In the genomic region with DNA sequence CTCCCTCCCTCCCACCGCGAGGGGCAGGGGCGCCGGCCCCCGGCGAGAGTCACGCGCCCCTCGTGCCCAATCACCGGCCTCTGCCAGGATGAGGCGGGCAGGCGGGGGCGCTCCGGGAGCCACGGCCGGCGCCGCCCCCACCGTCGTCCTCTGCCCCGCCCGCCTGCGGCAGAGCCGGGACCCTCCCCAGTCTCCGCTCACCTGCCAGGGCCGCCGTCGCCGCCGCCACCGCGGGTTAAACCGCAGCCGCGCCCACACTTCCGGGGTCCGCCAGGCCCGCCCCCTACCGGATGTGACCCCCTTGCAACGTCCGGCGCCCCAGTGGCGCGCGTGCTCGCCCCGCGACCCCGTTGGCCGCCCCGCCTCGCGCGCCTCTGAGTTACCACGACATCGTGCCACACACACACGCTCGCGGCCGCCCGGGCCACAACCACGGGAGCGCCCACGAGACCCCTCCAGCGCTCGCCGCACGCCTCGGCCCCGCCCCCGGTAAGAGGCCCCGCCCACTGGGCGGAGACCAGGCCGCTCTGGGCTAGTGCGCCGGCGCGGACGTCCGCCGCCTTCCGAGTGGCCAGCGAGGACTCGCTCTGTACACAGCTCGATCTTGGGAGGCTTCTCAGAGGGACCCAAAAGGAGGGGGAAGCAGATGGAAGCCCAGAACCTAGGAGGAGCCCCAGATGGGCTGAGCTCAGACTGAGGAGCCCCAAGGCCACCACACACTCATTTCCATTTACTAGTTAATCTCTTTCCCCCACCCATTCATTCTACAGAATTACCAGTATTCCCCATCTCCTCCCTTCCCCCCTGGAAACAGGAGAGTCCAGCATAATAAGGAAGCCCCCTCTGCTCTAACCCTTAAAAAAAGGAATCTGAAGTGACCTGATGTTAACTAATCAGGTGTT, we compare ENCODE assay signal across 8 cellular contexts. TPM values are rescaled to one million over a fixed set of nuclear protein-coding genes. Genes with fewer than 3 reads are reported as not detected.
DNase-seq lines count a peak whose midpoint lies in the region; ATAC-seq and TF ChIP-seq lines count a peak whose summit lies in the region.

A gene (minus strand): TSS at position 237 of the 902 bp plus-strand sequence. CDS start 22,597 bp downstream, outside the sequence.

- TF ChIP-seq CTCF in GM13976 (IDR thresholded peaks at IDR 0.05; ENCODE audit: borderline replicate concordance, control extremely low read depth, extremely low read depth, insufficient read depth, missing control alignments): no peak
- no peak for TF ChIP-seq CTCF in cardiac muscle cell (IDR thresholded peaks at IDR 0.05; ENCODE audit: low read depth, low read length)
- peak in 2 of 5 experiments; percentile 28 to 50 for TF ChIP-seq CTCF in transverse colon (IDR thresholded peaks at IDR 0.05)

- TF ChIP-seq EP300 in transverse colon (IDR thresholded peaks at IDR 0.05; ENCODE audit: low read depth): no peak

- peaks cover 3% of the 10 kb centered on the region for H3K4me1 ChIP-seq in cardiac muscle cell (ENCODE audit: low read depth)
- H3K4me1 ChIP-seq in transverse colon: peaks cover 5 to 56% (median 45%) of the 10 kb centered on the region in 4 donors

- peak; percentile 84 for ATAC-seq in HG02798 (IDR thresholded peaks at IDR 0.05; ENCODE audit: poor library complexity, unreplicated experiment)

- H3K27me3 ChIP-seq in cardiac muscle cell (no peaks in the 10 kb centered on the region), transverse colon (no peaks in the 10 kb centered on the region)

- intact Hi-C loops in transverse colon (cut with DNase I; ENCODE audit: low total_unique reads): no loop called here

- peak; percentile 73 for TF ChIP-seq POLR2A in transverse colon (IDR thresholded peaks at IDR 0.05)

- H3K4me3 ChIP-seq in cardiac muscle cell (peak within 1 kb of the TSS; percentile 53), transverse colon (peak within 1 kb of the TSS; percentile 55 to 94 (median 84))

- 0 to 1% (median 0%) methylated on average over 40 to 83 of the region's 85 CpGs for WGBS in adipose tissue, 3 donors
- 1% methylated on average over 27 of the region's 85 CpGs; no CpG with 5 or more reads in 1 of the 2 donors for WGBS in transverse colon (ENCODE audit: low coverage in 1 of 2), 2 donors

- no peaks in the 10 kb centered on the region for H3K9me3 ChIP-seq in cardiac muscle cell (ENCODE audit: low read depth)
- H3K9me3 ChIP-seq in transverse colon: no peaks in the 10 kb centered on the region

- H3K36me3 ChIP-seq in cardiac muscle cell: no peaks in the 10 kb centered on the region
- no peaks in the 10 kb centered on the region for H3K36me3 ChIP-seq in transverse colon

- in situ Hi-C loops in GM13976 (cut with MboI; ENCODE audit: low sequenced_read_pairs, unreplicated experiment): no loop called here
- in situ Hi-C loops in transverse colon (cut with MboI; ENCODE audit: low pct_ligation_motif_present in 1 of 4, low pct_unique_long_range_greater_than_20kb in 1 of 4, low sequenced_read_pairs in 3 of 4): no loop called here

- DNase-seq in GM13976 (ENCODE audit: low spot score) (peak; percentile 96), NCI-H1417 treated with DMSO at 0.1 percent for 48 hours (lab: John Stamatoyannopoulos, UW) (peak; percentile 60), SW480 (ENCODE audit: low spot score) (peak; percentile 85), cardiac muscle cell (ENCODE audit: low read depth in 1 of 2, low spot score in 1 of 2) (peak; percentile 91), pons (ENCODE audit: low spot score) (peak; percentile 85), transverse colon (peak; percentile 92)

- H3K27ac ChIP-seq in adipose tissue (ENCODE audit: low read depth, low read length) (peak within 1 kb of the TSS; percentile 94), cardiac muscle cell (peak within 1 kb of the TSS; percentile 90), transverse colon (peak within 1 kb of the TSS; percentile 89 to 98 (median 97))

RNA-seq across cellular contexts. Expression of the gene that starts here (rescaled TPM):
- polyA plus RNA-seq in adipose tissue (10 to 100 TPM; 14.2 to 17.6 (median 15.2) TPM), cardiac muscle cell (19.2 and 20.8 TPM in 2 replicates)
- total RNA-seq in cardiac muscle cell (22.0 and 24.6 TPM in 2 replicates), transverse colon (10 to 100 TPM in 3 of 4 donors, 1 to 10 TPM in 1; 8.6 to 23.3 (median 20.5) TPM)

Comparison
In these comparisons a context has a peak if more than half of its experiments do, and no peak if none do; other contexts are left out.
1. Peak in every context shown above with its lines: DNase-seq, ATAC-seq, H3K4me3 ChIP-seq and H3K27ac ChIP-seq.